1 cellular context compared by ENCODE assay signal in genomic region chr7:26356929-26357792, GRCh38.
TF ChIP-seq lines count a peak whose summit lies in the region.

No MANE protein-coding gene starts in this region.

TF ChIP-seq in GM12878, 131 proteins besides CTCF, POLR2A, EP300 and RAD21 (continued from another document):
- no peak for TF ChIP-seq ZNF687 (IDR thresholded peaks at IDR 0.05)
- TF ChIP-seq KLF5 (IDR thresholded peaks at IDR 0.05; ENCODE audit: partially characterized antibody), result no peak
- TF ChIP-seq ZSCAN29 (IDR thresholded peaks at IDR 0.05), result no peak
- TF ChIP-seq IKZF2 (IDR thresholded peaks at IDR 0.05), result no peak
- no peak for TF ChIP-seq RAD51 (IDR thresholded peaks at IDR 0.05)
- no peak for TF ChIP-seq NFXL1 (IDR thresholded peaks at IDR 0.05; ENCODE audit: borderline replicate concordance)
- no peak for TF ChIP-seq ZZZ3 (IDR thresholded peaks at IDR 0.05; ENCODE audit: control insufficient read depth, insufficient read length, low read depth)
- no peak for TF ChIP-seq KAT2A (conservative IDR thresholded peaks at IDR 0.05; ENCODE audit: control insufficient read depth, low read depth, low read length)
- no peak for TF ChIP-seq PAX8 (IDR thresholded peaks at IDR 0.05)
- no peak for TF ChIP-seq NFYA (IDR thresholded peaks at IDR 0.05; ENCODE audit: borderline replicate concordance, low read depth, low read length)
- TF ChIP-seq MTA3 (IDR thresholded peaks at IDR 0.05; ENCODE audit: borderline replicate concordance, low read length), result no peak
- TF ChIP-seq ZNF622 (IDR thresholded peaks at IDR 0.05), result no peak
- TF ChIP-seq IRF4 (IDR thresholded peaks at IDR 0.05; ENCODE audit: low read depth, low read length), result no peak
- no peak for TF ChIP-seq GATAD2B (conservative IDR thresholded peaks at IDR 0.05; ENCODE audit: low read depth)
- no peak for TF ChIP-seq SMARCA5 (IDR thresholded peaks at IDR 0.05)
- TF ChIP-seq CHD4 (IDR thresholded peaks at IDR 0.05), result no peak
